In the genomic region with DNA sequence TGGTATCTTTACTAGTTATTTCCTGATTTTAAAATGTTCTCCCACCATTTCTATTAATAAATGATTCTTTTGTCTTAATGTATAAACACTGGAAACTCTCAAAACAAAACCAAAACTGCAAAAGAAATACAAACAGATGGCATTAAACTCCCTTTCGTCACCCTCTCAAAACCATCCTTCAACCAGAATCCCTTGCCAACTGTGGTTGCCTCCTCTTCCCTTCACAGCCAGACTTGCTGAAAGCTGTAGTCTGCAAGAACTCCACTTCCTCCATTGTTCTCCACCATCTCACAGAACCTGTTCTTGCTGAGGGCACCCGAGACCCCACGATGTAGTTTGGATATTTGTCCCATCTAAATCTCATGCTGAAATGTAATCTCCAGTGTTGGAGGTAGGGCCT, we compare ENCODE assay signal across 18 cellular contexts.
"Had no signal": no experiment of that assay in that cellular context is flagged by ENCODE, and none has a peak within 500 bp of the region (broad histone marks: within the 10 kb centered on the region; RNA-seq: fewer than 3 reads in every experiment).

No MANE protein-coding gene starts in this region.

- H3K36me3 Mint-ChIP-seq: activated naive CD4-positive, alpha-beta T cell treated with anti-CD3 and anti-CD28 coated beads, Interleukin-2, amount 50 U/mL, for 72 hours; stimulated activated naive B cell treated with anti-CD40 and anti-IgM and Interleukin-4, amounts not matched to agents 10 μg/mL and 1 μg/mL and 100 μg/mL, for 72 hours had no signal

- DNase-seq: activated T-cell treated with anti-CD3 and anti-CD28 coated beads, Interleukin-2, amount 50 U/mL, for 1 hour; colonic mucosa; foreskin fibroblast; immature natural killer cell; naive thymus-derived CD8-positive, alpha-beta T cell; stimulated activated CD4-positive, alpha-beta T cell treated with anti-CD3 and anti-CD28 coated beads, Interleukin-2, amount 100 ng/mL, for 48 hours; stimulated activated CD8-positive, alpha-beta memory T cell treated with anti-CD3 and anti-CD28 coated beads, Interleukin-4, amount 100 ng/mL, for 48 hours; stimulated activated naive B cell treated with anti-CD40 and anti-IgM and Interleukin-4, amounts not matched to agents 10 μg/mL and 1 μg/mL and 100 μg/mL, for 72 hours; testis; trophoblast cell; uterus had no signal

- H3K36me3 ChIP-seq: colonic mucosa, prostate gland, uterus had no signal

- H3K4me1 ChIP-seq: colonic mucosa, prostate gland, testis, uterus had no signal

- H3K27ac Mint-ChIP-seq: activated naive CD4-positive, alpha-beta T cell treated with anti-CD3 and anti-CD28 coated beads, Interleukin-2, amount 50 U/mL, for 72 hours; activated T-helper 17 cell treated with anti-CD3 and anti-CD28 coated beads, Interleukin-2, amount 50 U/mL, for 72 hours; immature natural killer cell; mesothelial cell of epicardium; stimulated activated naive B cell treated with anti-CD40 and anti-IgM and Interleukin-4, amounts not matched to agents 10 μg/mL and 1 μg/mL and 100 μg/mL, for 72 hours; T-helper 2 cell treated with Interferon-gamma antibody and Interleukin-4, amounts not matched to agents 5 μg/mL and 100 μg/mL, for 36 hours had no signal

- H3K27ac ChIP-seq: colonic mucosa, epithelial cell of prostate, prostate gland, testis, uterus had no signal

- ATAC-seq: activated naive CD4-positive, alpha-beta T cell treated with anti-CD3 and anti-CD28 coated beads, Interleukin-2, amount 50 U/mL, for 72 hours; activated T-helper 17 cell treated with anti-CD3 and anti-CD28 coated beads, Interleukin-2, amount 50 U/mL, for 72 hours; left lobe of liver; naive thymus-derived CD8-positive, alpha-beta T cell; stimulated activated naive B cell treated with anti-CD40 and anti-IgM and Interleukin-4, amounts not matched to agents 10 μg/mL and 1 μg/mL and 100 μg/mL, for 72 hours had no signal

- H3K9me3 ChIP-seq: colonic mucosa, prostate gland, testis, uterus had no signal

- H3K9me3 Mint-ChIP-seq: activated naive CD4-positive, alpha-beta T cell treated with anti-CD3 and anti-CD28 coated beads, Interleukin-2, amount 50 U/mL, for 72 hours; activated T-helper 17 cell treated with anti-CD3 and anti-CD28 coated beads, Interleukin-2, amount 50 U/mL, for 72 hours; immature natural killer cell; mesothelial cell of epicardium; naive thymus-derived CD8-positive, alpha-beta T cell; stimulated activated naive B cell treated with anti-CD40 and anti-IgM and Interleukin-4, amounts not matched to agents 10 μg/mL and 1 μg/mL and 100 μg/mL, for 72 hours; T-helper 2 cell treated with Interferon-gamma antibody and Interleukin-4, amounts not matched to agents 5 μg/mL and 100 μg/mL, for 36 hours had no signal

- H3K27me3 ChIP-seq: colonic mucosa, testis, uterus had no signal

- H3K4me3 ChIP-seq: colonic mucosa, prostate gland, testis, uterus had no signal

- H3K4me3 Mint-ChIP-seq: activated T-helper 17 cell treated with anti-CD3 and anti-CD28 coated beads, Interleukin-2, amount 50 U/mL, for 72 hours; immature natural killer cell; mesothelial cell of epicardium; naive thymus-derived CD8-positive, alpha-beta T cell; stimulated activated naive B cell treated with anti-CD40 and anti-IgM and Interleukin-4, amounts not matched to agents 10 μg/mL and 1 μg/mL and 100 μg/mL, for 72 hours; T-helper 2 cell treated with Interferon-gamma antibody and Interleukin-4, amounts not matched to agents 5 μg/mL and 100 μg/mL, for 36 hours had no signal

- H3K4me1 Mint-ChIP-seq: activated T-helper 17 cell treated with anti-CD3 and anti-CD28 coated beads, Interleukin-2, amount 50 U/mL, for 72 hours; stimulated activated naive B cell treated with anti-CD40 and anti-IgM and Interleukin-4, amounts not matched to agents 10 μg/mL and 1 μg/mL and 100 μg/mL, for 72 hours had no signal
